ENCODE assay signal across 8 cellular contexts in the genomic region with DNA sequence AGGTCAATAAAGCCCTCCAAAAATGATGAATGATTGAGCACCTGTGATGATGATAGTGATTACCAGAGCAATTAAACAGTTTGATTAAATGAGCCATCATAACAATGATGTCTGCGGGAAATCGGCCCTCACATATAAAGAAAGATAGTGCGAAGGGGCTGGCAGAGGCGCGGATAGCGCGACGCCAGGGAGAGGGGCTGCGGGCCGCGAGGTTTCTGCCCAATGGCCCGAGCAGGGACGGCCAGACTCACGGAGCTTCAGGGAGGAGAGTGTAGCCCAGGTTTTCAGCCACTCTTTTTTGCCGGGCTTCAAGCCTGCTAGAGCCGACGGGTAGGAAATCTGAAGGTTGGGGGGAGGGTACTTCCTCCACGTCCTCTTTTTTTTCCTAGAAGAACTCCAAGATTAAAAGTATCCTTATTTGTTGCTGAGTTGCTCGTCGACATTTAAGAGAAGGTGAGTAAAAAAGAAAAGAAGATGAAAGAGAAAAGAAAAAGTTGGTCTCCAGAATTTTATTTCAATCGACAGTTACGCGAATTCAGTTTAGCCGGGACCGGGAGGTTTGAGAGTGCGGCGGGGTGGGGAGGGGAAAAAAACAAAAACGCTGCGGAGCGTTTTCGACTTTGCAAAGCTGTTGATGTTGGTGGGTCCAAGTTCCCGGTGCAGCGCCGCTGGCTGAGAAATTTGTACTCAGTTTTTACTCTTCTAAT. TPM values are rescaled to one million over a fixed set of nuclear protein-coding genes. Genes with fewer than 3 reads are reported as not detected.
A peak's percentile ranks its signal among the peaks of the same experiment; 100 is the strongest.
DNase-seq lines count a peak whose midpoint lies in the region; ATAC-seq, FAIRE-seq and TF ChIP-seq lines count a peak whose summit lies in the region.

No MANE protein-coding gene starts in this region.

- TF ChIP-seq EP300 in K562 (IDR thresholded peaks at IDR 0.05; ENCODE audit: low read length): peak; percentile 9; the same call in 1 of the 2 replicates

- H3K4me3 ChIP-seq in BE2C (ENCODE audit: low read depth, low read length) (peak overlapping the region; percentile 97), HUES48 (ENCODE audit: low read depth, low read length) (peak overlapping the region; percentile 54), K562 (peak overlapping the region; percentile 87)

- H3K27ac ChIP-seq in HUES48 (ENCODE audit: low read depth, low read length) (no peak overlapping the region), K562 (ENCODE audit: extremely low read depth, low read depth, low read length) (peak overlapping the region; percentile 96)

- H4K20me1 ChIP-seq in K562 (replicated peaks; ENCODE audit: control insufficient read depth, insufficient read depth, low read length): no peaks in the 10 kb centered on the region

- H3K9me3 ChIP-seq in BE2C (no peaks in the 10 kb centered on the region), HUES48 (ENCODE audit: control insufficient read depth, insufficient read depth, low read length) (no peaks in the 10 kb centered on the region), K562 (replicated peaks; ENCODE audit: control insufficient read depth, insufficient read depth, low read depth, low read length) (no peaks in the 10 kb centered on the region)

- intact Hi-C loops in K562 (cut with micrococcal nuclease): loop anchor here (10.0 kb wide), 1 partner anchor 158 kb away; no protein-coding TSS in a partner anchor

- no peak overlapping the region for H3K9ac ChIP-seq in HUES48 (ENCODE audit: low read depth, low read length)
- peak overlapping the region; percentile 74 to 97 for H3K9ac ChIP-seq in K562 (ENCODE audit: insufficient read depth in 1 of 2, low read depth in 2 of 2, low read length in 2 of 2)

- TF ChIP-seq RAD21 in K562 (CRISPR knock-in tag; conservative IDR thresholded peaks at IDR 0.05 in 1 of 2, IDR thresholded peaks at IDR 0.05 in 1 of 2): no peak

- peaks cover 35% of the 10 kb centered on the region for H3K79me2 ChIP-seq in K562 (ENCODE audit: control insufficient read depth, insufficient read depth, low read length)

- H3K4me1 ChIP-seq in BE2C (peaks cover 6% of the 10 kb centered on the region), HUES48 (ENCODE audit: control insufficient read depth, insufficient read depth, low read length) (peaks cover 34% of the 10 kb centered on the region), K562 (replicated peaks in 1 of 2; ENCODE audit: control insufficient read depth in 2 of 2, insufficient read depth in 2 of 2, low read length in 2 of 2) (peaks cover 7 to 28% of the 10 kb centered on the region in 2 experiments; a peak in 3 of 5 replicates)

- no peak; the same call in 1 of the 2 replicates for TF ChIP-seq POLR2A in K562 (conservative IDR thresholded peaks at IDR 0.05)

- in situ Hi-C loops in K562 (cut with MboI): loop anchor here (10.0 to 25.0 kb wide), 2 partner anchors 218 to 1565 kb away; partner anchors contain the start of gene DPH6

- peaks cover 27% of the 10 kb centered on the region for H3K4me1 Mint-ChIP-seq in mesothelial cell of epicardium

- no TSS peak for BruUV-seq in K562 (replicated peaks; lab: Mats Ljungman, UMichigan)

- CTCF ChIA-PET in K562 (lab: Yijun Ruan, JAX; ENCODE audit: low intra/inter-chr PET ratio): no interaction called here

- DNase-seq in BE2C (peak; percentile 64), K562 (ENCODE audit: extremely low read depth in 1 of 4, low spot score in 3 of 4) (peak in 2 of 4 experiments; percentile 40 to 57), mesothelial cell of epicardium (ENCODE audit: low spot score in 2 of 2, unreplicated experiment in 2 of 2) (peak in 1 of 2 experiments; percentile 55), NCI-H1436 (lab: John Stamatoyannopoulos, UW) (no peak)
- no peak for DNase-seq in activated effector memory CD4-positive, alpha-beta T cell treated with Interleukin-2 at 50 U/mL for 16 hours
- DNase-seq in stimulated activated CD4-positive, alpha-beta T cell treated with anti-CD3 and anti-CD28 coated beads, Interleukin-2, amount 100 ng/mL, for 24 hours: no peak

- peaks cover 11% of the 10 kb centered on the region for H3K36me3 Mint-ChIP-seq in mesothelial cell of epicardium

- 4% methylated on average over 31 of the region's 34 CpGs for WGBS in K562 (ENCODE audit: insufficient coverage, low coverage, missing lambda C conversion rate)

- peak overlapping the region; percentile 100 for H3K27ac Mint-ChIP-seq in mesothelial cell of epicardium

- H3K4me2 ChIP-seq in K562 (ENCODE audit: insufficient read depth, low read length): peak overlapping the region; percentile 88

- H3K27me3 Mint-ChIP-seq in mesothelial cell of epicardium (ENCODE audit: low read depth): peaks cover 2% of the 10 kb centered on the region

- H3K4me3 Mint-ChIP-seq in mesothelial cell of epicardium: peak overlapping the region; percentile 98

- POLR2A ChIA-PET in K562 (lab: Yijun Ruan, JAX): interaction anchor here (0.6 to 0.7 kb wide), 3 partner anchors 11 to 811 kb away, joined by 3 read pairs; no protein-coding TSS in a partner anchor

- no peaks in the 10 kb centered on the region for H3K27me3 ChIP-seq in BE2C
- peaks cover 80% of the 10 kb centered on the region for H3K27me3 ChIP-seq in HUES48 (ENCODE audit: control insufficient read depth, insufficient read depth, low read length)
- H3K27me3 ChIP-seq in K562 (ENCODE audit: control insufficient read depth in 2 of 2, insufficient read depth in 2 of 2, low read length in 2 of 2): no peaks in the 10 kb centered on the region

- H3K36me3 ChIP-seq in BE2C: no peaks in the 10 kb centered on the region
- H3K36me3 ChIP-seq in HUES48 (ENCODE audit: control insufficient read depth, insufficient read depth, low read length): no peaks in the 10 kb centered on the region
- no peaks in the 10 kb centered on the region for H3K36me3 ChIP-seq in K562 (ENCODE audit: control insufficient read depth, insufficient read depth, low read length)

- ATAC-seq in K562 (peak; percentile 2), GM21723 (IDR thresholded peaks at IDR 0.05; ENCODE audit: unreplicated experiment) (no peak)

- peak overlapping the region; percentile 94 for H2AFZ ChIP-seq in K562 (ENCODE audit: low read depth, low read length)

- FAIRE-seq in K562 (lab: Jason Lieb, UNC): no peak

- TF ChIP-seq CTCF in BE2C (IDR thresholded peaks at IDR 0.05; ENCODE audit: low read depth, low read length) (no peak), K562 (IDR thresholded peaks at IDR 0.05 in 2 of 3, conservative IDR thresholded peaks at IDR 0.05 in 1 of 3; ENCODE audit: insufficient read depth in 2 of 3, low read depth in 1 of 3, low read length in 3 of 3) (no peak), mesothelial cell of epicardium (IDR thresholded peaks at IDR 0.05; ENCODE audit: unreplicated experiment) (no peak)

- no peaks in the 10 kb centered on the region for H3K9me3 Mint-ChIP-seq in mesothelial cell of epicardium

- no peaks in the 10 kb centered on the region for H3K9me1 ChIP-seq in K562 (ENCODE audit: control insufficient read depth, insufficient read depth, low read length)

TF ChIP-seq in K562, 482 proteins besides CTCF, POLR2A, EP300 and RAD21 (continues in another document):
- TF ChIP-seq PBX2 (CRISPR knock-in tag; IDR thresholded peaks at IDR 0.05; ENCODE audit: low read depth) (no peak), PBX2 (tag; conservative IDR thresholded peaks at IDR 0.05; ENCODE audit: low read depth) (no peak)

RNA-seq across cellular contexts. Expression of gene MEIS2, which starts 2.1 kb away (rescaled TPM):
- 57.9 TPM for polyA plus RNA-seq in BE2C (2012; ENCODE audit: insufficient read depth, insufficient read length, low read depth)
- total RNA-seq in K562 (2011; cell fraction: chromatin; rRNA removed; ENCODE audit: low replicate concordance): 81.4 and 111 TPM in 2 replicates
- total RNA-seq in K562 (2011; cell fraction: nucleolus; rRNA removed): 43.4 and 50.3 TPM in 2 replicates
- total RNA-seq in K562 (2011; cell fraction: nucleoplasm; rRNA removed): 69.0 and 74.6 TPM in 2 replicates
- total RNA-seq in K562 (2014; rRNA removed) (22.3 and 34.4 TPM in 2 replicates), K562 (2014; rRNA removed; fragmentation: Illumina TruSeq; extraction: Trizol) (24.6 and 31.2 TPM in 2 replicates), K562 (2015; rRNA removed; fragmentation: Illumina TruSeq; extraction: Trizol) (41.0 and 45.8 TPM in 2 replicates), K562 (2021) (34.3 and 34.9 TPM in 2 replicates), mesothelial cell of epicardium (377 to 397 TPM (median 379 TPM) in 3 replicates)
- polyA plus RNA-seq in K562 (2011; rRNA removed) (15.3 and 21.1 TPM in 2 replicates), K562 (2014; fragmentation: Illumina TruSeq; extraction: Trizol) (51.5 and 64.2 TPM in 2 replicates), K562 (2014; fragmentation: Nextera tagmentation; extraction: Ambion mirVana) (1 to 10 TPM; 7.5 to 8.4 TPM), K562 (2014; rRNA removed) (21.2 and 26.8 TPM in 2 replicates)
- 19.4 and 28.6 TPM in 2 replicates for polyA plus RNA-seq in K562 (2011; cell fraction: cytosol; rRNA removed)
- 43.0 and 54.5 TPM in 2 replicates for polyA plus RNA-seq in K562 (2011; cell fraction: nucleus; rRNA removed)
- 29.1 and 37.1 TPM in 2 replicates for polyA plus RNA-seq in K562 (2012)
- 49.8 and 57.7 TPM in 2 replicates for polyA minus RNA-seq in K562 (2011; rRNA and poly(A)+ RNA removed)
- polyA minus RNA-seq in K562 (2011; cell fraction: cytosol; rRNA and poly(A)+ RNA removed): 8.4 and 8.6 TPM in 2 replicates
- 81.6 and 103 TPM in 2 replicates for polyA minus RNA-seq in K562 (2011; cell fraction: nucleus; rRNA and poly(A)+ RNA removed)
